Comparison of ENCODE assay signal across 1 cellular context in genomic region chr17:76726231-76726765, GRCh38.
TF ChIP-seq lines count a peak whose summit lies in the region.

TSS of gene JMJD6 (minus strand) at chr17:76726606. CDS start at chr17:76726475, 131 bp downstream.

TF ChIP-seq in K562, 482 proteins besides CTCF, POLR2A, EP300 and RAD21 (continued from another document and continues in another):
- TF ChIP-seq AFF4 (CRISPR knock-in tag; IDR thresholded peaks at IDR 0.05) (peak; percentile 25; the same call in 1 of the 2 replicates), RBM14 (IDR thresholded peaks at IDR 0.05; ENCODE audit: borderline replicate concordance, insufficient read depth, low read depth, low read length) (0 out of 2 replicates have a peak, but pooled peaks have one; percentile 82), HDAC3 (IDR thresholded peaks at IDR 0.05; ENCODE audit: borderline replicate concordance, partially characterized antibody) (peak; percentile 28), RBM25 (IDR thresholded peaks at IDR 0.05; ENCODE audit: low read depth, low read length, severe bottlenecking) (peak; percentile 28), ATF7 (IDR thresholded peaks at IDR 0.05) (peak; percentile 41), HCFC1 (IDR thresholded peaks at IDR 0.05; ENCODE audit: low read depth, low read length) (peak; percentile 92), HDAC1 (IDR thresholded peaks at IDR 0.05) (peak in 1 of 2 experiments; percentile 78; a peak in 2 of 4 replicates), SIX5 (IDR thresholded peaks at IDR 0.05; ENCODE audit: borderline replicate concordance in 1 of 2, insufficient read depth in 1 of 2, low read depth in 1 of 2, low read length in 2 of 2) (peak; percentile 56 to 65), FUS (optimal IDR thresholded peaks at IDR 0.05; ENCODE audit: low read depth, low read length) (peak; percentile 48), NR3C1 (CRISPR knock-in tag; IDR thresholded peaks at IDR 0.05) (0 out of 2 replicates have a peak, but pooled peaks have one; percentile 44), ZNF263 (CRISPR knock-in tag; IDR thresholded peaks at IDR 0.05; ENCODE audit: borderline replicate concordance) (0 out of 2 replicates have a peak, but pooled peaks have one; percentile 4), ZNF274 (IDR thresholded peaks at IDR 0.05; ENCODE audit: borderline replicate concordance, low read depth, low read length) (no peak; the same call in 1 of the 2 replicates), NR2C1 (IDR thresholded peaks at IDR 0.05) (peak; percentile 85), NR2C1 (tag; IDR thresholded peaks at IDR 0.05) (peak; percentile 74), THAP12 (CRISPR knock-in tag; IDR thresholded peaks at IDR 0.05) (peak; percentile 52), ARID3B (CRISPR knock-in tag; IDR thresholded peaks at IDR 0.05; ENCODE audit: borderline replicate concordance) (no peak), PKNOX1 (IDR thresholded peaks at IDR 0.05) (peak; percentile 14; the same call in 1 of the 2 replicates), RB1 (IDR thresholded peaks at IDR 0.05; ENCODE audit: low read depth) (peak; percentile 34; the same call in 1 of the 2 replicates), HMG20A (CRISPR knock-in tag; conservative IDR thresholded peaks at IDR 0.05) (no peak), SRSF3 (IDR thresholded peaks at IDR 0.05; ENCODE audit: insufficient read depth, low read length) (0 out of 2 replicates have a peak, but pooled peaks have one; percentile 63), POLR2H (tag; IDR thresholded peaks at IDR 0.05; ENCODE audit: low read depth) (no peak; the same call in none of the 2 replicates), NFE2L1 (tag; IDR thresholded peaks at IDR 0.05; ENCODE audit: borderline replicate concordance, low read depth) (no peak), TAF15 (IDR thresholded peaks at IDR 0.05; ENCODE audit: low read depth, low read length) (peak; percentile 46; the same call in 1 of the 2 replicates), ZNF511 (CRISPR knock-in tag; IDR thresholded peaks at IDR 0.05) (0 out of 2 replicates have a peak, but pooled peaks have one; percentile 51), CEBPG (CRISPR knock-in tag; IDR thresholded peaks at IDR 0.05) (peak; percentile 71), CEBPG (tag; conservative IDR thresholded peaks at IDR 0.05 in 1 of 2, IDR thresholded peaks at IDR 0.05 in 1 of 2) (no peak; a peak in 1 of 4 replicates), E2F3 (CRISPR knock-in tag; IDR thresholded peaks at IDR 0.05) (0 out of 2 replicates have a peak, but pooled peaks have one; percentile 13), MAZ (CRISPR knock-in tag; conservative IDR thresholded peaks at IDR 0.05 in 1 of 2, IDR thresholded peaks at IDR 0.05 in 1 of 2) (peak in 1 of 2 experiments; percentile 59; a peak in 2 of 4 replicates), TFAP4 (CRISPR knock-in tag; IDR thresholded peaks at IDR 0.05; ENCODE audit: borderline replicate concordance) (peak; percentile 95), PHF20 (IDR thresholded peaks at IDR 0.05; ENCODE audit: partially characterized antibody) (peak; percentile 48), CHD2 (IDR thresholded peaks at IDR 0.05; ENCODE audit: low read depth, low read length) (peak; percentile 77), JUND (IDR thresholded peaks at IDR 0.05; ENCODE audit: borderline replicate concordance, low read depth, low read length) (no peak), JUND (tag; IDR thresholded peaks at IDR 0.05; ENCODE audit: borderline replicate concordance, low read depth, low read length) (no peak), L3MBTL2 (IDR thresholded peaks at IDR 0.05) (no peak; the same call in 1 of the 2 replicates), ATF1 (CRISPR knock-in tag; IDR thresholded peaks at IDR 0.05) (no peak; the same call in 1 of the 2 replicates), ATF1 (tag; IDR thresholded peaks at IDR 0.05) (peak; percentile 94), HMGN3 (IDR thresholded peaks at IDR 0.05; ENCODE audit: borderline replicate concordance, extremely low read depth, insufficient read length, low read depth, low read length) (peak; percentile 73), ETS1 (conservative IDR thresholded peaks at IDR 0.05; ENCODE audit: control insufficient read depth, low read depth, low read length) (peak; percentile 82), HMGXB4 (CRISPR knock-in tag; IDR thresholded peaks at IDR 0.05) (peak; percentile 32; the same call in 1 of the 2 replicates), FOS (IDR thresholded peaks at IDR 0.05; ENCODE audit: extremely low read depth, insufficient read length) (peak; percentile 80), SP2 (IDR thresholded peaks at IDR 0.05; ENCODE audit: extremely low read depth, low read depth, low read length, poor library complexity, severe bottlenecking) (peak; percentile 56), HNRNPL (IDR thresholded peaks at IDR 0.05; ENCODE audit: low read depth, low read length) (peak; percentile 47; the same call in 1 of the 2 replicates), ZBTB7A (IDR thresholded peaks at IDR 0.05; ENCODE audit: borderline replicate concordance, control insufficient read depth, low read depth, low read length) (peak; percentile 64; the same call in 1 of the 2 replicates), CXXC5 (CRISPR knock-in tag; IDR thresholded peaks at IDR 0.05) (peak; percentile 76)
- TF ChIP-seq, protein P1, sequence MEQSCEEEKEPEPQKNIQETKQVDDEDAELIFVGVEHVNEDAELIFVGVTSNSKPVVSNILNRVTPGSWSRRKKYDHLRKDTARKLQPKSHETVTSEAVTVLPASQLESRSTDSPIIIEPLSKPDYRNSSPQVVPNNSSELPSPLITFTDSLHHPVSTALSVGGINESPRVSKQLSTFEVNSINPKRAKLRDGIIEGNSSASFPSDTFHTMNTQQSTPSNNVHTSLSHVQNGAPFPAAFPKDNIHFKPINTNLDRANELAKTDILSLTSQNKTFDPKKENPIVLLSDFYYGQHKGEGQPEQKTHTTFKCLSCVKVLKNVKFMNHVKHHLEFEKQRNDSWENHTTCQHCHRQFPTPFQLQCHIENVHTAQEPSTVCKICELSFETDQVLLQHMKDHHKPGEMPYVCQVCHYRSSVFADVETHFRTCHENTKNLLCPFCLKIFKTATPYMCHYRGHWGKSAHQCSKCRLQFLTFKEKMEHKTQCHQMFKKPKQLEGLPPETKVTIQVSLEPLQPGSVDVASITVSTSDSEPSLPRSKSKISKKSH (CRISPR knock-in tag; IDR thresholded peaks at IDR 0.05): no peak
